Comparison of ENCODE assay signal across 26 cellular contexts in genomic region chr17:13642188-13642587, GRCh38. TPM values are rescaled to one million over a fixed set of nuclear protein-coding genes. Genes with fewer than 3 reads are reported as not detected.
DNase-seq lines count a peak whose midpoint lies in the region; ATAC-seq and TF ChIP-seq lines count a peak whose summit lies in the region.
"Had no signal": no experiment of that assay in that cellular context is flagged by ENCODE, and none has a peak within 500 bp of the region (broad histone marks: within the 10 kb centered on the region; RNA-seq: fewer than 3 reads in every experiment).

No MANE protein-coding gene starts in this region.

- no peak overlapping the region for H4K91ac ChIP-seq in IMR-90 (ENCODE audit: insufficient read depth, low read depth, low read length)

- no peak overlapping the region for H2BK120ac ChIP-seq in IMR-90 (ENCODE audit: low read depth, low read length)

- H3K27ac Mint-ChIP-seq in neural progenitor cell: peak overlapping the region; percentile 50
- H3K27ac Mint-ChIP-seq in HFFc6: no peak overlapping the region
- H3K27ac Mint-ChIP-seq: B cell; CD8-positive, alpha-beta T cell had no signal

- intact Hi-C loops in IMR-90 (cut with micrococcal nuclease): no loop called here
- intact Hi-C loops in heart right ventricle (cut with DNase I): no loop called here
- intact Hi-C loops in right lobe of liver (cut with DNase I): no loop called here

- peaks cover 42% of the 10 kb centered on the region for H3F3A ChIP-seq in neural progenitor cell (ENCODE audit: low read depth)

- POLR2A ChIA-PET in IMR-90 (lab: Charles Lee; ENCODE audit: unreplicated experiment): no interaction called here

- no peaks in the 10 kb centered on the region for H3K79me2 ChIP-seq in neural progenitor cell (ENCODE audit: low read depth)

- H2BK20ac ChIP-seq in IMR-90 (ENCODE audit: low read depth, low read length): no peak overlapping the region

- CTCF ChIA-PET in IMR-90 (lab: Yijun Ruan, JAX): no interaction called here

- H3K79me1 ChIP-seq in IMR-90 (ENCODE audit: low read depth in 1 of 2, low read length in 2 of 2): no peaks in the 10 kb centered on the region

- no peak overlapping the region for H2BK15ac ChIP-seq in IMR-90 (ENCODE audit: low read depth, low read length)

- H3K9ac ChIP-seq in IMR-90 (ENCODE audit: low read depth, low read length) (no peak overlapping the region), neural progenitor cell (no peak overlapping the region)
- H3K9ac ChIP-seq: KMS-11 had no signal

- H3K4me3 Mint-ChIP-seq in neural progenitor cell: no peak overlapping the region
- H3K4me3 Mint-ChIP-seq in HFFc6: no peak overlapping the region
- H3K4me3 Mint-ChIP-seq: B cell; CD8-positive, alpha-beta T cell; IgD-negative memory B cell had no signal

- 0 out of 2 replicates have a peak overlapping the region, but pooled peaks have one; percentile 39 for H3K14ac ChIP-seq in IMR-90 (replicated peaks; ENCODE audit: low read depth, low read length)

- no peak overlapping the region; the same call in 1 of the 2 replicates for H3K4ac ChIP-seq in IMR-90 (ENCODE audit: low read depth, low read length)

- no peak overlapping the region for H2BK5ac ChIP-seq in IMR-90 (ENCODE audit: low read depth, low read length, poor library complexity, severe bottlenecking)

- in situ Hi-C loops in IMR-90 (cut with MboI; ENCODE audit: low sequenced_read_pairs): no loop called here

- no peak for TF ChIP-seq CTCF in AG10803 (conservative IDR thresholded peaks at IDR 0.05; ENCODE audit: low read length)
- no peak for TF ChIP-seq CTCF in IMR-90 (conservative IDR thresholded peaks at IDR 0.05; ENCODE audit: low read depth, low read length)
- no peak for TF ChIP-seq CTCF in heart right ventricle (IDR thresholded peaks at IDR 0.05)
- TF ChIP-seq CTCF in neural progenitor cell (IDR thresholded peaks at IDR 0.05): no peak
- no peak for TF ChIP-seq CTCF in HFFc6 (IDR thresholded peaks at IDR 0.05)
- TF ChIP-seq CTCF in right lobe of liver (IDR thresholded peaks at IDR 0.05): no peak

- H2AK9ac ChIP-seq in IMR-90 (replicated peaks; ENCODE audit: low read depth, low read length, poor library complexity): no peak overlapping the region

- H3K27ac ChIP-seq in IMR-90 (ENCODE audit: insufficient read depth, low read length): no peak overlapping the region
- peak overlapping the region in 1 of 10 donors; percentile 22 for H3K27ac ChIP-seq in heart right ventricle
- H3K27ac ChIP-seq in neural progenitor cell: no peak overlapping the region
- no peak overlapping the region for H3K27ac ChIP-seq in right lobe of liver
- H3K27ac ChIP-seq: A549, C4-2B, KMS-11, RWPE1, SK-N-MC had no signal

- H3K4me1 Mint-ChIP-seq in neural progenitor cell (peaks cover 25% of the 10 kb centered on the region), HFFc6 (ENCODE audit: low read depth) (peaks cover 13% of the 10 kb centered on the region)
- H3K4me1 Mint-ChIP-seq: B cell, IgD-negative memory B cell had no signal

- no peak for TF ChIP-seq RAD21 in IMR-90 (IDR thresholded peaks at IDR 0.05; ENCODE audit: low read length)

- H3K27me3 ChIP-seq in IMR-90 (ENCODE audit: control insufficient read depth, insufficient read depth, low read length) (no peaks in the 10 kb centered on the region), heart right ventricle (no peaks in the 10 kb centered on the region), neural progenitor cell (no peaks in the 10 kb centered on the region), right lobe of liver (no peaks in the 10 kb centered on the region)

- no peak overlapping the region for H4K8ac ChIP-seq in IMR-90 (ENCODE audit: low read depth in 2 of 2, low read length in 2 of 2)

- peaks cover 9% of the 10 kb centered on the region for H3K4me1 ChIP-seq in IMR-90 (ENCODE audit: control insufficient read depth, insufficient read depth, low read length)
- H3K4me1 ChIP-seq in heart right ventricle: peaks cover 0 to 11% (median 0%) of the 10 kb centered on the region in 9 donors
- H3K4me1 ChIP-seq in neural progenitor cell: peaks cover 53% of the 10 kb centered on the region
- H3K4me1 ChIP-seq in right lobe of liver: no peaks in the 10 kb centered on the region
- H3K4me1 ChIP-seq: A549, Caco-2 had no signal

- DNase-seq in AG10803 (ENCODE audit: low read depth) (peak; percentile 57), IMR-90 (no peak), heart right ventricle (peak in 1 of 2 donors; percentile 35), neural progenitor cell (ENCODE audit: low spot score) (no peak), HFFc6 (no peak), right lobe of liver (no peak)
- DNase-seq: Caco-2; CD8-positive, alpha-beta T cell; DMS79; GF-D8; NCI-H1092; NCI-H1417 treated with DMSO at 0.1 percent for 48 hours; NCI-H1694 treated with DMSO at 0.1 percent for 48 hours; NCI-H2081; NCI-H226; NCI-H510A; NCI-H69; SIG-M5 had no signal

- no peak overlapping the region for H3K23ac ChIP-seq in IMR-90 (ENCODE audit: low read depth, low read length)

- WGBS in IMR-90 (ENCODE audit: extremely low coverage in 2 of 2, insufficient read length in 1 of 2), 2 experiments: 0% methylated on average over 1 of the region's 2 CpGs; no CpG with 5 or more reads in 1 of the 2 experiments
- 13 to 24% methylated on average over 2 of the region's 2 CpGs for WGBS in heart right ventricle, 2 donors
- 49% methylated on average over 2 of the region's 2 CpGs for WGBS in right lobe of liver (ENCODE audit: insufficient coverage, low coverage, low lambda C conversion rate, missing lambda C conversion rate)

- H3K18ac ChIP-seq in IMR-90 (ENCODE audit: low read depth, low read length): no peak overlapping the region

- no peaks in the 10 kb centered on the region for H3K36me3 ChIP-seq in IMR-90 (ENCODE audit: control insufficient read depth, insufficient read depth, low read length)
- H3K36me3 ChIP-seq in heart right ventricle: no peaks in the 10 kb centered on the region
- no peaks in the 10 kb centered on the region for H3K36me3 ChIP-seq in neural progenitor cell
- no peaks in the 10 kb centered on the region for H3K36me3 ChIP-seq in right lobe of liver

- no peaks in the 10 kb centered on the region for H3K36me3 Mint-ChIP-seq in neural progenitor cell
- H3K36me3 Mint-ChIP-seq in HFFc6 (ENCODE audit: low read depth): no peaks in the 10 kb centered on the region
- H3K36me3 Mint-ChIP-seq: CD8-positive, alpha-beta T cell; IgD-negative memory B cell had no signal

- no peak overlapping the region for H4K5ac ChIP-seq in IMR-90 (ENCODE audit: low read depth, low read length)

- no peaks in the 10 kb centered on the region for H4K20me1 ChIP-seq in IMR-90 (ENCODE audit: insufficient read depth, low read length)
- H4K20me1 ChIP-seq in neural progenitor cell (ENCODE audit: low read depth): no peaks in the 10 kb centered on the region

- no peak overlapping the region for H2AK5ac ChIP-seq in IMR-90 (ENCODE audit: low read depth, low read length)

- no peak overlapping the region for H2AFZ ChIP-seq in IMR-90 (replicated peaks; ENCODE audit: low read length, poor library complexity)
- H2AFZ ChIP-seq in neural progenitor cell (replicated peaks): no peak overlapping the region

- H3K9me3 Mint-ChIP-seq in neural progenitor cell (no peaks in the 10 kb centered on the region), HFFc6 (no peaks in the 10 kb centered on the region)
- H3K9me3 Mint-ChIP-seq: CD8-positive, alpha-beta T cell; IgD-negative memory B cell had no signal

- no peaks in the 10 kb centered on the region for H3K9me3 ChIP-seq in IMR-90 (ENCODE audit: control insufficient read depth, insufficient read depth, low read length)
- no peaks in the 10 kb centered on the region for H3K9me3 ChIP-seq in heart right ventricle
- H3K9me3 ChIP-seq in neural progenitor cell (ENCODE audit: low read depth): no peaks in the 10 kb centered on the region
- no peaks in the 10 kb centered on the region for H3K9me3 ChIP-seq in right lobe of liver
- H3K9me3 ChIP-seq: A549, Caco-2 had no signal

- TF ChIP-seq POLR2A in IMR-90 (IDR thresholded peaks at IDR 0.05; ENCODE audit: low read depth, low read length): no peak
- no peak for TF ChIP-seq POLR2A in right lobe of liver (IDR thresholded peaks at IDR 0.05)

- peaks cover 7% of the 10 kb centered on the region for H3K9me1 ChIP-seq in IMR-90 (ENCODE audit: insufficient read depth, low read length)

- H3K4me2 ChIP-seq in IMR-90 (ENCODE audit: low read depth, low read length): no peak overlapping the region
- no peak overlapping the region for H3K4me2 ChIP-seq in neural progenitor cell
- H3K4me2 ChIP-seq: A549, KMS-11 had no signal

- no peak overlapping the region for H3K56ac ChIP-seq in IMR-90 (ENCODE audit: extremely low read depth, insufficient read depth, low read length)

- H3K27me3 Mint-ChIP-seq in neural progenitor cell (ENCODE audit: insufficient read depth, low read depth): peaks cover 3% of the 10 kb centered on the region
- H3K27me3 Mint-ChIP-seq in HFFc6 (ENCODE audit: insufficient read depth): no peaks in the 10 kb centered on the region

- no TSS peak for BruUV-seq in IMR-90 (replicated peaks; lab: Mats Ljungman, UMichigan)

- dilution Hi-C loops in IMR-90 (cut with HindIII; ENCODE audit: low sequenced_read_pairs, unreplicated experiment): no loop called here

- ATAC-seq in IMR-90 (ENCODE audit: low read depth): no peak
- peak in 6 of 8 donors; percentile 89 to 98 (median 94) for ATAC-seq in heart right ventricle
- no peak for ATAC-seq in right lobe of liver
- no peak for ATAC-seq in HG02642 (IDR thresholded peaks at IDR 0.05; ENCODE audit: poor library complexity, unreplicated experiment)
- ATAC-seq: A549; CD8-positive, alpha-beta T cell had no signal

- H3K4me3 ChIP-seq in AG10803 (ENCODE audit: low read length) (no peak overlapping the region), IMR-90 (ENCODE audit: insufficient read depth, low read depth, low read length) (no peak overlapping the region), heart right ventricle (no peak overlapping the region), neural progenitor cell (no peak overlapping the region), right lobe of liver (no peak overlapping the region)
- H3K4me3 ChIP-seq: A549, SK-N-MC had no signal

TF ChIP-seq in IMR-90, 13 proteins besides CTCF, POLR2A, EP300 and RAD21 (continues in another document):
- TF ChIP-seq MAFK (IDR thresholded peaks at IDR 0.05; ENCODE audit: low read depth, low read length): no peak
- TF ChIP-seq MXI1 (IDR thresholded peaks at IDR 0.05; ENCODE audit: borderline replicate concordance, low read depth, low read length): no peak
- TF ChIP-seq MAZ (IDR thresholded peaks at IDR 0.05; ENCODE audit: borderline replicate concordance, low read depth, low read length): no peak

RNA-seq across cellular contexts. Expression of gene HS3ST3A1, which starts 40.5 kb away (rescaled TPM):
- 7.5 and 9.0 TPM in 2 replicates for total RNA-seq in IMR-90 (2012; rRNA removed)
- polyA plus RNA-seq in IMR-90 (2012; rRNA removed): 8.8 and 11.9 TPM in 2 replicates
- 4.1 and 14.2 TPM in 2 replicates for polyA plus RNA-seq in IMR-90 (2012; cell fraction: cytosol; rRNA removed)
- 16.3 and 27.2 TPM in 2 replicates for polyA plus RNA-seq in IMR-90 (2012; cell fraction: nucleus; rRNA removed; ENCODE audit: low replicate concordance)
- total RNA-seq in heart right ventricle: 1 to 10 TPM in 6 of 10 donors, under 1 TPM in 4; 0.12 to 4.1 (median 1.8) TPM
- 1 to 10 TPM in 1 of 2 donors, not detected in 1; 1.0 TPM for polyA plus RNA-seq in heart right ventricle
- 3.0 and 8.4 TPM in 2 replicates for total RNA-seq in neural progenitor cell (ENCODE audit: low replicate concordance)
- 10 to 100 TPM; 29.4 to 45.8 (median 36.5) TPM for total RNA-seq in HFFc6 (2021; fragmentation: NEBNext Ultra II Directional; extraction: Animal tissue kit (Norgen Biotek cat#: 25700))
- total RNA-seq in right lobe of liver: 10 to 100 TPM in 1 of 6 experiments, 1 to 10 TPM in 5; 4.0 to 10.1 (median 5.1) TPM
- total RNA-seq: Caco-2; CD8-positive, alpha-beta T cell had no signal
- polyA plus RNA-seq: A549 had no signal

Comparison
In these comparisons a context has a peak if more than half of its experiments do, and no peak if none do; other contexts are left out.
1. ATAC-seq: peak in heart right ventricle (6 of 8); none in IMR-90 (single experiment), right lobe of liver (0 of 4) and HG02642 (single experiment).